In genomic region chr3:24591661-24592555, GRCh38 we compare ENCODE assay signal across 15 cellular contexts.
DNase-seq lines count a peak whose midpoint lies in the region; ATAC-seq, FAIRE-seq and TF ChIP-seq lines count a peak whose summit lies in the region.
"Had no signal": no experiment of that assay in that cellular context is flagged by ENCODE, and none has a peak within 500 bp of the region (broad histone marks: within the 10 kb centered on the region; RNA-seq: fewer than 3 reads in every experiment).

No MANE protein-coding gene starts in this region.

- 79 to 87% (median 84%) methylated on average over 5 of the region's 5 CpGs for WGBS in stomach, 5 donors

- no peaks in the 10 kb centered on the region for H3K9me1 ChIP-seq in keratinocyte (ENCODE audit: control insufficient read depth, extremely low read depth, insufficient read depth, low read length)

- dilution Hi-C loops in keratinocyte (cut with MboI; ENCODE audit: extremely low pct_ligation_motif_present, low sequenced_read_pairs), result no loop called here

- no peaks in the 10 kb centered on the region for H3K36me3 Mint-ChIP-seq in activated T-helper 17 cell treated with anti-CD3 and anti-CD28 coated beads, Interleukin-2, amount 50 U/mL, for 72 hours (ENCODE audit: low read depth)
- H3K36me3 Mint-ChIP-seq in CD14-positive monocyte, result no peaks in the 10 kb centered on the region

- no peaks in the 10 kb centered on the region for H3K27me3 Mint-ChIP-seq in activated T-helper 17 cell treated with anti-CD3 and anti-CD28 coated beads, Interleukin-2, amount 50 U/mL, for 72 hours
- peaks cover under 1 to 4% (median 3%) of the 10 kb centered on the region in 3 donors for H3K27me3 Mint-ChIP-seq in CD14-positive monocyte (ENCODE audit: low read depth in 3 of 3)

- no peak for TF ChIP-seq POLR2A in stomach (IDR thresholded peaks at IDR 0.05)

- H3K27ac Mint-ChIP-seq in activated T-helper 17 cell treated with anti-CD3 and anti-CD28 coated beads, Interleukin-2, amount 50 U/mL, for 72 hours, result no peak overlapping the region
- no peak overlapping the region for H3K27ac Mint-ChIP-seq in CD14-positive monocyte

- no peak overlapping the region for H3K4me3 ChIP-seq in AG09309 (ENCODE audit: control insufficient read depth, low read depth, low read length)
- peak overlapping the region in 1 of 3 experiments; percentile 36 for H3K4me3 ChIP-seq in keratinocyte (ENCODE audit: control insufficient read depth in 2 of 3, extremely low read depth in 1 of 3, insufficient read depth in 2 of 3, low read depth in 1 of 3, low read length in 3 of 3)
- no peak overlapping the region for H3K4me3 ChIP-seq in stomach
- H3K4me3 ChIP-seq: SJSA1, upper lobe of left lung had no signal

- DNase-seq in AG09309 (ENCODE audit: low read depth) (peak; percentile 18), HPDE6-E6E7 (ENCODE audit: extremely low spot score) (peak; percentile 39), keratinocyte (ENCODE audit: low read depth, low spot score) (peak; percentile 70), CD14-positive monocyte (ENCODE audit: low spot score) (no peak), NCI-H1105 (lab: John Stamatoyannopoulos, UW) (no peak), stomach (no peak)
- DNase-seq in stimulated activated naive CD8-positive, alpha-beta T cell treated with anti-CD3 and anti-CD28 coated beads, Interleukin-15, Interleukin-2, amounts not matched to agents 100 U/mL and 50 U/mL, for 24 hours, result no peak
- DNase-seq: activated CD8-positive, alpha-beta memory T cell treated with anti-CD3 and anti-CD28 coated beads for 24 hours; activated naive CD4-positive, alpha-beta T cell treated with anti-CD3 and anti-CD28 coated beads, Interleukin-2, amount 50 U/mL, for 16 hours; AML-193; NCI-H1105 treated with DMSO at 0.1 percent for 48 hours; NCI-H526; upper lobe of left lung had no signal

- TF ChIP-seq EP300 in stomach (IDR thresholded peaks at IDR 0.05), result no peak

- H3K4me2 ChIP-seq in keratinocyte (ENCODE audit: control insufficient read depth, extremely low read depth, insufficient read depth, low read depth, low read length), result peak overlapping the region; percentile 65

- no peaks in the 10 kb centered on the region for H3K79me2 ChIP-seq in keratinocyte (ENCODE audit: control insufficient read depth, insufficient read depth, low read length)

- H3K36me3 ChIP-seq in keratinocyte (ENCODE audit: control insufficient read depth in 2 of 2, extremely low read depth in 1 of 2, insufficient read depth in 2 of 2, low read length in 2 of 2) (no peaks in the 10 kb centered on the region), stomach (no peaks in the 10 kb centered on the region)
- H3K36me3 ChIP-seq: SJSA1, upper lobe of left lung had no signal

- no peaks in the 10 kb centered on the region for H3K9me3 ChIP-seq in keratinocyte (ENCODE audit: control insufficient read depth, low read depth, low read length)
- no peaks in the 10 kb centered on the region for H3K9me3 ChIP-seq in stomach
- H3K9me3 ChIP-seq: SJSA1, upper lobe of left lung had no signal

- H3K27me3 ChIP-seq in keratinocyte (ENCODE audit: control insufficient read depth, extremely low read depth, insufficient read depth, low read length), result no peaks in the 10 kb centered on the region
- no peaks in the 10 kb centered on the region for H3K27me3 ChIP-seq in stomach
- H3K27me3 ChIP-seq: SJSA1, upper lobe of left lung had no signal

- peak; percentile 12 for ATAC-seq in activated T-helper 17 cell treated with anti-CD3 and anti-CD28 coated beads, Interleukin-2, amount 50 U/mL, for 72 hours (replicated peaks)
- ATAC-seq in stimulated activated naive CD8-positive, alpha-beta T cell treated with anti-CD3 and anti-CD28 coated beads, Interleukin-15, Interleukin-2, amounts not matched to agents 100 U/mL and 50 U/mL, for 24 hours, result no peak

- peak overlapping the region; percentile 33 for H3K9ac ChIP-seq in keratinocyte (ENCODE audit: control insufficient read depth, extremely low read depth, insufficient read depth, low read length)

- H2AFZ ChIP-seq in keratinocyte (ENCODE audit: control insufficient read depth, low read length), result peak overlapping the region; percentile 45

- intact Hi-C loops in CD14-positive monocyte (cut with micrococcal nuclease) (no loop called here), stomach (cut with DNase I; ENCODE audit: low total_unique reads) (no loop called here)

- no peaks in the 10 kb centered on the region for H3K9me3 Mint-ChIP-seq in activated T-helper 17 cell treated with anti-CD3 and anti-CD28 coated beads, Interleukin-2, amount 50 U/mL, for 72 hours
- H3K9me3 Mint-ChIP-seq in CD14-positive monocyte, result no peaks in the 10 kb centered on the region

- no peak overlapping the region for H3K4me3 Mint-ChIP-seq in activated T-helper 17 cell treated with anti-CD3 and anti-CD28 coated beads, Interleukin-2, amount 50 U/mL, for 72 hours
- H3K4me3 Mint-ChIP-seq in CD14-positive monocyte, result no peak overlapping the region

- peak; percentile 99 for FAIRE-seq in keratinocyte (lab: Jason Lieb, UNC)

- H3K27ac ChIP-seq in keratinocyte (ENCODE audit: control insufficient read depth, insufficient read depth, low read length) (peak overlapping the region; percentile 81), stomach (no peak overlapping the region)
- H3K27ac ChIP-seq: SJSA1, upper lobe of left lung had no signal

- H4K20me1 ChIP-seq in keratinocyte (ENCODE audit: control insufficient read depth, extremely low read depth, insufficient read depth, low read length), result no peaks in the 10 kb centered on the region

- H3K4me1 Mint-ChIP-seq in activated T-helper 17 cell treated with anti-CD3 and anti-CD28 coated beads, Interleukin-2, amount 50 U/mL, for 72 hours, result no peaks in the 10 kb centered on the region
- H3K4me1 Mint-ChIP-seq in CD14-positive monocyte, result peaks cover 3% of the 10 kb centered on the region

- TF ChIP-seq CTCF in AG09309 (IDR thresholded peaks at IDR 0.05; ENCODE audit: control insufficient read depth, insufficient read depth, low read depth, low read length, missing control alignments) (no peak), keratinocyte (optimal IDR thresholded peaks at IDR 0.05 in 1 of 3, IDR thresholded peaks at IDR 0.05 in 1 of 3, conservative IDR thresholded peaks at IDR 0.05 in 1 of 3; ENCODE audit: extremely low read depth in 1 of 3, insufficient read depth in 2 of 3, low read length in 3 of 3) (no peak), CD14-positive monocyte (IDR thresholded peaks at IDR 0.05) (no peak), stomach (IDR thresholded peaks at IDR 0.05) (no peak)

- H3K4me1 ChIP-seq in keratinocyte (ENCODE audit: control insufficient read depth, extremely low read depth, insufficient read depth, low read length) (peaks cover 44% of the 10 kb centered on the region), stomach (peaks cover 0 to 22% (median 7%) of the 10 kb centered on the region in 4 donors)

Comparison
In these comparisons a context has a peak if more than half of its experiments do, and no peak if none do; other contexts are left out.
1. DNase-seq: peak in AG09309 (single experiment), HPDE6-E6E7 (single experiment) and keratinocyte (single experiment); none in stimulated activated naive CD8-positive, alpha-beta T cell treated with anti-CD3 and anti-CD28 coated beads, Interleukin-15, Interleukin-2, amounts not matched to agents 100 U/mL and 50 U/mL, for 24 hours (single experiment), CD14-positive monocyte (single experiment), NCI-H1105 (single experiment) and stomach (single experiment).